ENCODE assay signal across 1 cellular context in genomic region chr14:67343601-67344230, GRCh38.
TF ChIP-seq lines count a peak whose summit lies in the region.

No MANE protein-coding gene starts in this region.

TF ChIP-seq in endothelial cell of umbilical vein, 7 proteins besides CTCF, POLR2A, EP300 and RAD21:
- peak; percentile 44 for TF ChIP-seq FOS (IDR thresholded peaks at IDR 0.05; ENCODE audit: borderline replicate concordance, insufficient read depth, low read length)
- no peak for TF ChIP-seq JUN (IDR thresholded peaks at IDR 0.05; ENCODE audit: borderline replicate concordance, insufficient read depth, insufficient read length, low read depth)
